ENCODE assay signal across 8 cellular contexts in the genomic region with DNA sequence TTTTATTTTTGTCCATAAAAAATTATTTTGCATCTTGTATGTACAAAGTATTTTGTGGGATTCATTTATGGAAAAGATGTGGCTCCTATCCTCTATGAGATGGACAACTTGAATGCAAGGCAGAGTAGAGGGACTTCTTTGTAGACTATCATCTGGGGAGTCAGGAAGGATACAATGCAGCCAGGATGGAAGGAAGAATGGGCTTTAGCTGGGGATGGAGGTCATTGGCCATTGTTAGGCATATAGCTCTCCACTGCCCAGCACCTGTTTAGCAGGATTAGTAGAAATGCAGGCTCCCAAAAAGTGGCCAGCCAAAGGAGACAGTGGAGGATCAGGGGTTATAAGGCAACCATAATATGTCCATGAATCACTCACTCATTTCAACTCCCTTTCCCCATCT. TPM values are rescaled to one million over a fixed set of nuclear protein-coding genes. Genes with fewer than 3 reads are reported as not detected.
"Had no signal": no experiment of that assay in that cellular context is flagged by ENCODE, and none has a peak within 500 bp of the region (broad histone marks: within the 10 kb centered on the region; RNA-seq: fewer than 3 reads in every experiment).

No MANE protein-coding gene starts in this region.

- H3K27ac ChIP-seq: GM23248, KMS-11 had no signal

- H3K4me3 Mint-ChIP-seq: HFFc6 had no signal

- H3K4me3 ChIP-seq: GM23248, HAP-1, K562 had no signal

- H3K9me3 ChIP-seq: HAP-1 had no signal

- DNase-seq: GM23248, HFFc6, IMR-90 had no signal

- H3K27ac Mint-ChIP-seq: HFFc6 had no signal

- ATAC-seq: HCT116, K562 had no signal

- H3K9me3 Mint-ChIP-seq: HFFc6 had no signal

- H3K36me3 ChIP-seq: HAP-1 had no signal

- H2AFZ ChIP-seq: GM23248 had no signal

- H3K4me2 ChIP-seq: KMS-11 had no signal

RNA-seq across cellular contexts. Expression of a gene that starts 5.1 kb away (rescaled TPM):
- total RNA-seq: GM23248, HT-29, IMR-90, K562 had no signal
- polyA plus RNA-seq: GM23248, IMR-90, K562 had no signal
